ENCODE assay signal across 1 cellular context in the genomic region with DNA sequence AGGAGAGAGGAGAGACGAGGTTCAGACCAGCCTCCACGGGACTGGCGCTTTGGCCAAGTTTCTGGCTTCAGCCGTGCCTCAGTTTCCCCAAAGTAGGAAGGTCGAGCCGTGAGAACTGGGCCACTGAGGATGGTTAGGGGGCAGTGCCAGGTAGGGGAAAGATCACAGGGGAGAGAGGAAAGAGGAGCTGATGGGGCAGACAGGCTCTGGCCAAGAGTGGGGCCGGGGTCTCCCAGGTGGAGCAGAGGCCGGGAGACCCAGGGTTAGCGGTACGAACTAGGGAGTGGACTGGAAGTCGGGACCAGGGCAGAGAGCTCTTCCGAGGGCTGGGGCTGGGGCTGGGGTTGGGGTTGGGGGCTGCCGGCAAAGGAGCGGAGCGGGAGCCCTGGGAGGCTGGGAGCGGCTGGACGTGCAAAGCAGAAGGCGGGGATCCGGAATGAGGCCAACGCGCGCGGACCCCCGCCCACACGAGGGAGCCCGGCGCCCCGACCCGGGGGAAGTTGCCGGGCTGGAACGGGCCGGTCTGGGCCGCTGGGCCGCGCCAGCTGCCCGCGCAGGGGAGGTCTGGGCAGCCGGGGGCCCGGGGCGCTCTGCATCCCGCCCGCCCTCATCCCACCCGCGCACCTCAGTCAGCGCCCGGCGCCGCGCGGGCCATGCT.
A peak's percentile ranks its signal among the peaks of the same experiment; 100 is the strongest.
TF ChIP-seq lines count a peak whose summit lies in the region.

No MANE protein-coding gene starts in this region.

TF ChIP-seq in GM12878, 131 proteins besides CTCF, POLR2A, EP300 and RAD21:
- TF ChIP-seq ATF7 (IDR thresholded peaks at IDR 0.05; ENCODE audit: low read depth) (no peak), SREBF2 (IDR thresholded peaks at IDR 0.05; ENCODE audit: low read length) (no peak), ZNF24 (IDR thresholded peaks at IDR 0.05) (no peak), NR2C2 (IDR thresholded peaks at IDR 0.05; ENCODE audit: borderline replicate concordance, control insufficient read depth, insufficient read length, low read depth) (no peak), POU2F2 (IDR thresholded peaks at IDR 0.05; ENCODE audit: borderline replicate concordance, low read depth, low read length) (no peak), HDAC6 (IDR thresholded peaks at IDR 0.05; ENCODE audit: unreplicated experiment) (no peak), RFX5 (IDR thresholded peaks at IDR 0.05; ENCODE audit: low read depth, low read length) (no peak), SMC3 (IDR thresholded peaks at IDR 0.05; ENCODE audit: borderline replicate concordance, low read length) (no peak), POLR2AphosphoS2 (IDR thresholded peaks at IDR 0.05; ENCODE audit: low read depth, low read length) (no peak), RCOR1 (conservative IDR thresholded peaks at IDR 0.05; ENCODE audit: low read depth, low read length) (no peak), LARP7 (IDR thresholded peaks at IDR 0.05) (no peak), SMARCA5 (IDR thresholded peaks at IDR 0.05) (0 out of 2 replicates have a peak, but pooled peaks have one; percentile 60), FOS (IDR thresholded peaks at IDR 0.05; ENCODE audit: borderline replicate concordance, extremely low read depth, insufficient read length) (no peak), JUNB (IDR thresholded peaks at IDR 0.05) (no peak), TCF12 (IDR thresholded peaks at IDR 0.05; ENCODE audit: low read depth, low read length) (no peak), YBX1 (IDR thresholded peaks at IDR 0.05) (no peak), MYC (IDR thresholded peaks at IDR 0.05; ENCODE audit: insufficient read depth, insufficient read length, insufficient replicate concordance, low read length, severe bottlenecking) (no peak), KAT2A (conservative IDR thresholded peaks at IDR 0.05; ENCODE audit: control insufficient read depth, low read depth, low read length) (no peak), MTA2 (IDR thresholded peaks at IDR 0.05; ENCODE audit: low read depth) (no peak), TARDBP (IDR thresholded peaks at IDR 0.05; ENCODE audit: borderline replicate concordance) (no peak), DPF2 (IDR thresholded peaks at IDR 0.05) (no peak), PAX5 (IDR thresholded peaks at IDR 0.05; ENCODE audit: borderline replicate concordance, low read depth, low read length) (no peak), NRF1 (conservative IDR thresholded peaks at IDR 0.05; ENCODE audit: low read depth, low read length) (no peak), BACH1 (IDR thresholded peaks at IDR 0.05; ENCODE audit: borderline replicate concordance) (0 out of 2 replicates have a peak, but pooled peaks have one; percentile 36), RUNX3 (IDR thresholded peaks at IDR 0.05; ENCODE audit: low read length) (no peak), EGR1 (IDR thresholded peaks at IDR 0.05; ENCODE audit: borderline replicate concordance in 1 of 2, low read depth in 2 of 2, low read length in 2 of 2) (0 out of 3 replicates have a peak, but pooled peaks of 1 of the 2 experiments have one; percentile 8), HDAC2 (IDR thresholded peaks at IDR 0.05) (no peak), GABPA (IDR thresholded peaks at IDR 0.05; ENCODE audit: low read depth) (no peak), POLR2AphosphoS5 (IDR thresholded peaks at IDR 0.05; ENCODE audit: low read length) (no peak), SP1 (IDR thresholded peaks at IDR 0.05; ENCODE audit: low read depth, low read length) (no peak), MLLT1 (IDR thresholded peaks at IDR 0.05) (peak; percentile 42; the same call in 1 of the 2 replicates), RBBP5 (conservative IDR thresholded peaks at IDR 0.05) (no peak), HDGF (IDR thresholded peaks at IDR 0.05) (0 out of 2 replicates have a peak, but pooled peaks have one; percentile 27), RB1 (IDR thresholded peaks at IDR 0.05; ENCODE audit: borderline replicate concordance) (no peak)
- TF ChIP-seq, protein P1, sequence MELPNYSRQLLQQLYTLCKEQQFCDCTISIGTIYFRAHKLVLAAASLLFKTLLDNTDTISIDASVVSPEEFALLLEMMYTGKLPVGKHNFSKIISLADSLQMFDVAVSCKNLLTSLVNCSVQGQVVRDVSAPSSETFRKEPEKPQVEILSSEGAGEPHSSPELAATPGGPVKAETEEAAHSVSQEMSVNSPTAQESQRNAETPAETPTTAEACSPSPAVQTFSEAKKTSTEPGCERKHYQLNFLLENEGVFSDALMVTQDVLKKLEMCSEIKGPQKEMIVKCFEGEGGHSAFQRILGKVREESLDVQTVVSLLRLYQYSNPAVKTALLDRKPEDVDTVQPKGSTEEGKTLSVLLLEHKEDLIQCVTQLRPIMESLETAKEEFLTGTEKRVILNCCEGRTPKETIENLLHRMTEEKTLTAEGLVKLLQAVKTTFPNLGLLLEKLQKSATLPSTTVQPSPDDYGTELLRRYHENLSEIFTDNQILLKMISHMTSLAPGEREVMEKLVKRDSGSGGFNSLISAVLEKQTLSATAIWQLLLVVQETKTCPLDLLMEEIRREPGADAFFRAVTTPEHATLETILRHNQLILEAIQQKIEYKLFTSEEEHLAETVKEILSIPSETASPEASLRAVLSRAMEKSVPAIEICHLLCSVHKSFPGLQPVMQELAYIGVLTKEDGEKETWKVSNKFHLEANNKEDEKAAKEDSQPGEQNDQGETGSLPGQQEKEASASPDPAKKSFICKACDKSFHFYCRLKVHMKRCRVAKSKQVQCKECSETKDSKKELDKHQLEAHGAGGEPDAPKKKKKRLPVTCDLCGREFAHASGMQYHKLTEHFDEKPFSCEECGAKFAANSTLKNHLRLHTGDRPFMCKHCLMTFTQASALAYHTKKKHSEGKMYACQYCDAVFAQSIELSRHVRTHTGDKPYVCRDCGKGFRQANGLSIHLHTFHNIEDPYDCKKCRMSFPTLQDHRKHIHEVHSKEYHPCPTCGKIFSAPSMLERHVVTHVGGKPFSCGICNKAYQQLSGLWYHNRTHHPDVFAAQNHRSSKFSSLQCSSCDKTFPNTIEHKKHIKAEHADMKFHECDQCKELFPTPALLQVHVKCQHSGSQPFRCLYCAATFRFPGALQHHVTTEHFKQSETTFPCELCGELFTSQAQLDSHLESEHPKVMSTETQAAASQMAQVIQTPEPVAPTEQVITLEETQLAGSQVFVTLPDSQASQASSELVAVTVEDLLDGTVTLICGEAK (IDR thresholded peaks at IDR 0.05; ENCODE audit: borderline replicate concordance) = no peak
- TF ChIP-seq, protein P2, sequence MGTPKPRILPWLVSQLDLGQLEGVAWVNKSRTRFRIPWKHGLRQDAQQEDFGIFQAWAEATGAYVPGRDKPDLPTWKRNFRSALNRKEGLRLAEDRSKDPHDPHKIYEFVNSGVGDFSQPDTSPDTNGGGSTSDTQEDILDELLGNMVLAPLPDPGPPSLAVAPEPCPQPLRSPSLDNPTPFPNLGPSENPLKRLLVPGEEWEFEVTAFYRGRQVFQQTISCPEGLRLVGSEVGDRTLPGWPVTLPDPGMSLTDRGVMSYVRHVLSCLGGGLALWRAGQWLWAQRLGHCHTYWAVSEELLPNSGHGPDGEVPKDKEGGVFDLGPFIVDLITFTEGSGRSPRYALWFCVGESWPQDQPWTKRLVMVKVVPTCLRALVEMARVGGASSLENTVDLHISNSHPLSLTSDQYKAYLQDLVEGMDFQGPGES (IDR thresholded peaks at IDR 0.05) = no peak
- TF ChIP-seq, protein P3, sequence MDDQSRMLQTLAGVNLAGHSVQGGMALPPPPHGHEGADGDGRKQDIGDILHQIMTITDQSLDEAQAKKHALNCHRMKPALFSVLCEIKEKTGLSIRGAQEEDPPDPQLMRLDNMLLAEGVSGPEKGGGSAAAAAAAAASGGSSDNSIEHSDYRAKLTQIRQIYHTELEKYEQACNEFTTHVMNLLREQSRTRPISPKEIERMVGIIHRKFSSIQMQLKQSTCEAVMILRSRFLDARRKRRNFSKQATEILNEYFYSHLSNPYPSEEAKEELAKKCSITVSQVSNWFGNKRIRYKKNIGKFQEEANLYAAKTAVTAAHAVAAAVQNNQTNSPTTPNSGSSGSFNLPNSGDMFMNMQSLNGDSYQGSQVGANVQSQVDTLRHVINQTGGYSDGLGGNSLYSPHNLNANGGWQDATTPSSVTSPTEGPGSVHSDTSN (IDR thresholded peaks at IDR 0.05; ENCODE audit: insufficient replicate concordance, low read depth, low read length) = no peak
- TF ChIP-seq, protein P4, sequence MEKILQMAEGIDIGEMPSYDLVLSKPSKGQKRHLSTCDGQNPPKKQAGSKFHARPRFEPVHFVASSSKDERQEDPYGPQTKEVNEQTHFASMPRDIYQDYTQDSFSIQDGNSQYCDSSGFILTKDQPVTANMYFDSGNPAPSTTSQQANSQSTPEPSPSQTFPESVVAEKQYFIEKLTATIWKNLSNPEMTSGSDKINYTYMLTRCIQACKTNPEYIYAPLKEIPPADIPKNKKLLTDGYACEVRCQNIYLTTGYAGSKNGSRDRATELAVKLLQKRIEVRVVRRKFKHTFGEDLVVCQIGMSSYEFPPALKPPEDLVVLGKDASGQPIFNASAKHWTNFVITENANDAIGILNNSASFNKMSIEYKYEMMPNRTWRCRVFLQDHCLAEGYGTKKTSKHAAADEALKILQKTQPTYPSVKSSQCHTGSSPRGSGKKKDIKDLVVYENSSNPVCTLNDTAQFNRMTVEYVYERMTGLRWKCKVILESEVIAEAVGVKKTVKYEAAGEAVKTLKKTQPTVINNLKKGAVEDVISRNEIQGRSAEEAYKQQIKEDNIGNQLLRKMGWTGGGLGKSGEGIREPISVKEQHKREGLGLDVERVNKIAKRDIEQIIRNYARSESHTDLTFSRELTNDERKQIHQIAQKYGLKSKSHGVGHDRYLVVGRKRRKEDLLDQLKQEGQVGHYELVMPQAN (conservative IDR thresholded peaks at IDR 0.05) = peak; percentile 60; the same call in 1 of the 2 replicates
- TF ChIP-seq, protein P5, sequence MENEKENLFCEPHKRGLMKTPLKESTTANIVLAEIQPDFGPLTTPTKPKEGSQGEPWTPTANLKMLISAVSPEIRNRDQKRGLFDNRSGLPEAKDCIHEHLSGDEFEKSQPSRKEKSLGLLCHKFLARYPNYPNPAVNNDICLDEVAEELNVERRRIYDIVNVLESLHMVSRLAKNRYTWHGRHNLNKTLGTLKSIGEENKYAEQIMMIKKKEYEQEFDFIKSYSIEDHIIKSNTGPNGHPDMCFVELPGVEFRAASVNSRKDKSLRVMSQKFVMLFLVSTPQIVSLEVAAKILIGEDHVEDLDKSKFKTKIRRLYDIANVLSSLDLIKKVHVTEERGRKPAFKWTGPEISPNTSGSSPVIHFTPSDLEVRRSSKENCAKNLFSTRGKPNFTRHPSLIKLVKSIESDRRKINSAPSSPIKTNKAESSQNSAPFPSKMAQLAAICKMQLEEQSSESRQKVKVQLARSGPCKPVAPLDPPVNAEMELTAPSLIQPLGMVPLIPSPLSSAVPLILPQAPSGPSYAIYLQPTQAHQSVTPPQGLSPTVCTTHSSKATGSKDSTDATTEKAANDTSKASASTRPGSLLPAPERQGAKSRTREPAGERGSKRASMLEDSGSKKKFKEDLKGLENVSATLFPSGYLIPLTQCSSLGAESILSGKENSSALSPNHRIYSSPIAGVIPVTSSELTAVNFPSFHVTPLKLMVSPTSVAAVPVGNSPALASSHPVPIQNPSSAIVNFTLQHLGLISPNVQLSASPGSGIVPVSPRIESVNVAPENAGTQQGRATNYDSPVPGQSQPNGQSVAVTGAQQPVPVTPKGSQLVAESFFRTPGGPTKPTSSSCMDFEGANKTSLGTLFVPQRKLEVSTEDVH (IDR thresholded peaks at IDR 0.05; ENCODE audit: low read depth, partially characterized antibody) = no peak
- TF ChIP-seq, protein P6, sequence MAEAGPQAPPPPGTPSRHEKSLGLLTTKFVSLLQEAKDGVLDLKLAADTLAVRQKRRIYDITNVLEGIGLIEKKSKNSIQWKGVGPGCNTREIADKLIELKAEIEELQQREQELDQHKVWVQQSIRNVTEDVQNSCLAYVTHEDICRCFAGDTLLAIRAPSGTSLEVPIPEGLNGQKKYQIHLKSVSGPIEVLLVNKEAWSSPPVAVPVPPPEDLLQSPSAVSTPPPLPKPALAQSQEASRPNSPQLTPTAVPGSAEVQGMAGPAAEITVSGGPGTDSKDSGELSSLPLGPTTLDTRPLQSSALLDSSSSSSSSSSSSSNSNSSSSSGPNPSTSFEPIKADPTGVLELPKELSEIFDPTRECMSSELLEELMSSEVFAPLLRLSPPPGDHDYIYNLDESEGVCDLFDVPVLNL (IDR thresholded peaks at IDR 0.05; ENCODE audit: low read depth, low read length) = no peak
- TF ChIP-seq, protein P7, sequence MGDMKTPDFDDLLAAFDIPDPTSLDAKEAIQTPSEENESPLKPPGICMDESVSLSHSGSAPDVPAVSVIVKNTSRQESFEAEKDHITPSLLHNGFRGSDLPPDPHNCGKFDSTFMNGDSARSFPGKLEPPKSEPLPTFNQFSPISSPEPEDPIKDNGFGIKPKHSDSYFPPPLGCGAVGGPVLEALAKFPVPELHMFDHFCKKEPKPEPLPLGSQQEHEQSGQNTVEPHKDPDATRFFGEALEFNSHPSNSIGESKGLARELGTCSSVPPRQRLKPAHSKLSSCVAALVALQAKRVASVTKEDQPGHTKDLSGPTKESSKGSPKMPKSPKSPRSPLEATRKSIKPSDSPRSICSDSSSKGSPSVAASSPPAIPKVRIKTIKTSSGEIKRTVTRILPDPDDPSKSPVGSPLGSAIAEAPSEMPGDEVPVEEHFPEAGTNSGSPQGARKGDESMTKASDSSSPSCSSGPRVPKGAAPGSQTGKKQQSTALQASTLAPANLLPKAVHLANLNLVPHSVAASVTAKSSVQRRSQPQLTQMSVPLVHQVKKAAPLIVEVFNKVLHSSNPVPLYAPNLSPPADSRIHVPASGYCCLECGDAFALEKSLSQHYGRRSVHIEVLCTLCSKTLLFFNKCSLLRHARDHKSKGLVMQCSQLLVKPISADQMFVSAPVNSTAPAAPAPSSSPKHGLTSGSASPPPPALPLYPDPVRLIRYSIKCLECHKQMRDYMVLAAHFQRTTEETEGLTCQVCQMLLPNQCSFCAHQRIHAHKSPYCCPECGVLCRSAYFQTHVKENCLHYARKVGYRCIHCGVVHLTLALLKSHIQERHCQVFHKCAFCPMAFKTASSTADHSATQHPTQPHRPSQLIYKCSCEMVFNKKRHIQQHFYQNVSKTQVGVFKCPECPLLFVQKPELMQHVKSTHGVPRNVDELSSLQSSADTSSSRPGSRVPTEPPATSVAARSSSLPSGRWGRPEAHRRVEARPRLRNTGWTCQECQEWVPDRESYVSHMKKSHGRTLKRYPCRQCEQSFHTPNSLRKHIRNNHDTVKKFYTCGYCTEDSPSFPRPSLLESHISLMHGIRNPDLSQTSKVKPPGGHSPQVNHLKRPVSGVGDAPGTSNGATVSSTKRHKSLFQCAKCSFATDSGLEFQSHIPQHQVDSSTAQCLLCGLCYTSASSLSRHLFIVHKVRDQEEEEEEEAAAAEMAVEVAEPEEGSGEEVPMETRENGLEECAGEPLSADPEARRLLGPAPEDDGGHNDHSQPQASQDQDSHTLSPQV (IDR thresholded peaks at IDR 0.05) = no peak
